In the genomic region with DNA sequence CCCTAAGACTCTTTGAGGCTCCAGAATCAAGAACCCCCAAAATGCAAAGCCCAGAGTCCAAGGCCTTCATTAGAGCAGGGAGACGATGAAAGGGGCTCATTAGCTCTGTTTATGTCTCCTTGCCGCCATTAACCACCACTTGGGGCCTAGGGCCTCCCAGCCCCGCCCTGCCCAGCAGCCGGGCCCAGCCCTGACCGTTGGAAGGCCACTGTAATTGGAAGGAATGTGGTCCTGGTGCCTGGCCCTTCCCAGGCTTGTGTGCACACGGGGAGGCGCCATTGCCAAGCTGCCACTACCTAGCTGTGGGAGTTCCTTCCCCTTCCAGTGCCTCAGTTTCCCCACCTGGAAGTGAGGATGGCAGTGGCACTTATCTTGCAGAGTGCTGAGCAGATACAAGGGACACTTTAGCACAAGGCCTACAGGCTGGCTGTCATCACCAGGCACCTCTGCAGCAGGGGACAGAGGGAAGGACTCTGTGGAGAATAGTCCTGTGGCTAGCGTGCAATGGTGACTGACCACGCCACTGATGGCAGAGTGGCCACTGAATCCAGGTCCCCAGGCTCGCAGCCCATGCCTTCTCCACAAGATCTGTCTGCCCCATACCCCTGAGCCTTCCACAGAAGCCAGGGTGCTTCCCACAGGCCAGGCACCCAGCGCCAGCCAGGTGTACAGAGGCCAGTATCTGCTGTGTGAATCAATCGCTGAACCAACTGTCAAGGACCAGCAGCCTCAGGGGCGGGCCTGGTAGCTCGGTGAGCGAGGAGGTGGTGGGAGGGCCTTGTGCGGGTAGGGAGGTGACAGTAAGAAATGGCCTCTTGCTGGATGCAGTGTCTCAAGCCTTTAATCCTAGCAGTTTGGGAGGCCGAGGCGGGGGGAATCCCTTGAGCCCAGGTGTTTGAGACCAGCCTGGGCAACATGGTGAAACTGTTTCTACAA, we compare ENCODE assay signal across 10 cellular contexts. TPM values are rescaled to one million over a fixed set of nuclear protein-coding genes. Genes with fewer than 3 reads are reported as not detected.
DNase-seq lines count a peak whose midpoint lies in the region; ATAC-seq, FAIRE-seq and TF ChIP-seq lines count a peak whose summit lies in the region.
"Had no signal": no experiment of that assay in that cellular context is flagged by ENCODE, and none has a peak within 500 bp of the region (broad histone marks: within the 10 kb centered on the region; RNA-seq: fewer than 3 reads in every experiment).

No MANE protein-coding gene starts in this region.

- 48% methylated on average over 18 of the region's 18 CpGs for WGBS in GM12878 (ENCODE audit: insufficient coverage, insufficient replicate concordance, low lambda C conversion rate, missing lambda C conversion rate)
- WGBS in trophoblast cell (ENCODE audit: extremely low coverage, insufficient coverage, insufficient read length): no CpG with 5 or more reads among the region's 18 CpGs

- no peak for FAIRE-seq in GM12878 (lab: Jason Lieb, UNC)
- FAIRE-seq: G401.6 had no signal

- no peak for TF ChIP-seq RAD21 in GM12878 (IDR thresholded peaks at IDR 0.05; ENCODE audit: insufficient read depth, low read depth, low read length)

- intact Hi-C loops in GM12878 (cut with micrococcal nuclease; ENCODE audit: unreplicated experiment): loop anchor here (2.0 kb wide), 1 partner anchor 16 kb away; no protein-coding TSS in a partner anchor

- no peak overlapping the region for H2BK120ac ChIP-seq in trophoblast cell (ENCODE audit: insufficient read depth, low read length, poor library complexity)

- no peak overlapping the region for H3K23ac ChIP-seq in trophoblast cell (ENCODE audit: low read length)

- no peaks in the 10 kb centered on the region for H4K20me1 ChIP-seq in GM12878 (ENCODE audit: control insufficient read depth, insufficient read depth)

- no peaks in the 10 kb centered on the region for H3K27me3 ChIP-seq in GM06990 (replicated peaks; ENCODE audit: control insufficient read depth, insufficient read depth, low read length)
- no peaks in the 10 kb centered on the region for H3K27me3 ChIP-seq in GM12878 (replicated peaks in 1 of 2; ENCODE audit: control insufficient read depth in 2 of 2, insufficient read depth in 2 of 2, low read length in 1 of 2)
- H3K27me3 ChIP-seq in trophoblast cell (ENCODE audit: insufficient read depth, low read length): no peaks in the 10 kb centered on the region

- RAD21 ChIA-PET in GM12878 (lab: Charles Lee; ENCODE audit: unreplicated experiment): interaction anchor here (1.0 to 8.2 kb wide), 9 partner anchors 10 to 164 kb away, joined by 3 to 219 read pairs (median 14); partner anchors contain the start of genes GFI1B, GTF3C5 and RALGDS

- BruUV-seq in GM12878 (replicated peaks; lab: Mats Ljungman, UMichigan): no TSS peak

- no peak overlapping the region for H3K14ac ChIP-seq in trophoblast cell (ENCODE audit: low read length)

- H2AFZ ChIP-seq in GM12878 (ENCODE audit: control insufficient read depth, low read depth, low read length) (no peak overlapping the region), trophoblast cell (ENCODE audit: insufficient read depth, low read length, poor library complexity) (no peak overlapping the region)

- in situ Hi-C loops in GM12878 (cut with MboI): loop anchor here (25.0 kb wide), 1 partner anchor 1881 kb away; no protein-coding TSS in a partner anchor

- no peak for TF ChIP-seq CTCF in GM06990 (IDR thresholded peaks at IDR 0.05; ENCODE audit: insufficient read depth, low read length, poor library complexity, severe bottlenecking)
- no peak for TF ChIP-seq CTCF in GM12878 (IDR thresholded peaks at IDR 0.05 in 2 of 3, conservative IDR thresholded peaks at IDR 0.05 in 1 of 3; ENCODE audit: control insufficient read depth in 2 of 3, extremely low read depth in 1 of 3, insufficient read depth in 1 of 3, low read depth in 3 of 3, low read length in 3 of 3)

- peaks cover 1% of the 10 kb centered on the region for H3K36me3 ChIP-seq in GM06990 (ENCODE audit: control insufficient read depth, insufficient read depth, low read length)
- H3K36me3 ChIP-seq in GM12878 (ENCODE audit: control insufficient read depth in 2 of 2, insufficient read depth in 2 of 2, low read length in 1 of 2): no peaks in the 10 kb centered on the region; a peak in 1 of 4 replicates
- H3K36me3 ChIP-seq in trophoblast cell (ENCODE audit: control insufficient read depth in 1 of 2, insufficient read depth in 2 of 2, low read length in 2 of 2): peaks cover 3% of the 10 kb centered on the region in 2 experiments

- peak overlapping the region; percentile 1 for H4K91ac ChIP-seq in trophoblast cell (ENCODE audit: low read depth, low read length)

- H2AK5ac ChIP-seq in trophoblast cell (ENCODE audit: low read length): no peak overlapping the region

- TF ChIP-seq EP300 in GM12878 (IDR thresholded peaks at IDR 0.05; ENCODE audit: borderline replicate concordance in 1 of 2, control insufficient read depth in 1 of 2, low read depth in 2 of 2, low read length in 2 of 2): no peak

- no peak overlapping the region for H4K8ac ChIP-seq in trophoblast cell (ENCODE audit: low read depth, low read length)

- SMC1A ChIA-PET in GM12878 (lab: Charles Lee; ENCODE audit: uncharacterized antibody, unreplicated experiment): interaction anchor here (0.8 to 6.0 kb wide), 12 partner anchors 10 to 121 kb away, joined by 4 to 48 read pairs (median 8); no protein-coding TSS in a partner anchor

- no peak overlapping the region for H2BK12ac ChIP-seq in trophoblast cell (ENCODE audit: low read length)

- H3K4ac ChIP-seq in trophoblast cell (ENCODE audit: low read depth, low read length): no peak overlapping the region

- no peak overlapping the region for H4K12ac ChIP-seq in trophoblast cell (ENCODE audit: low read depth, low read length)

- DNase-seq in GM06990 (ENCODE audit: extremely low read depth, insufficient read length) (peak; percentile 62), NCI-H510A (lab: John Stamatoyannopoulos, UW) (peak; percentile 80), GM12878 (ENCODE audit: low read depth, low spot score) (no peak), trophoblast cell (peak; percentile 53 to 64), amniotic stem cell (lab: John Stamatoyannopoulos, UW) (no peak), NCI-H1048 (lab: John Stamatoyannopoulos, UW) (no peak)
- DNase-seq: NCI-H1436; stimulated activated naive B cell treated with anti-CD40 and anti-IgM and Interleukin-4, amounts not matched to agents 10 μg/mL and 1 μg/mL and 100 μg/mL, for 72 hours had no signal

- peaks cover 80% of the 10 kb centered on the region for H3K79me2 ChIP-seq in GM12878 (ENCODE audit: control insufficient read depth, insufficient read depth, low read length)
- H3K79me2 ChIP-seq in trophoblast cell (ENCODE audit: control insufficient read depth, insufficient read depth, low read length, poor library complexity): peaks cover 2% of the 10 kb centered on the region

- H3K79me1 ChIP-seq in trophoblast cell (ENCODE audit: low read length): peaks cover 5% of the 10 kb centered on the region

- POLR2A ChIA-PET in GM12878 (lab: Charles Lee): interaction anchor here (0.8 to 4.9 kb wide), 10 partner anchors 7 to 117 kb away, joined by 3 to 66 read pairs (median 4); no protein-coding TSS in a partner anchor

- H3K4me2 ChIP-seq in GM12878 (ENCODE audit: control insufficient read depth, insufficient read depth) (peak overlapping the region; percentile 70), trophoblast cell (ENCODE audit: low read length) (no peak overlapping the region)

- no peak for TF ChIP-seq POLR2A in GM12878 (IDR thresholded peaks at IDR 0.05; ENCODE audit: low read depth, low read length)

- H3K27ac ChIP-seq in GM12878 (ENCODE audit: control insufficient read depth, insufficient read depth) (peak overlapping the region; percentile 76), trophoblast cell (ENCODE audit: low read depth, low read length) (no peak overlapping the region)

- CTCF ChIA-PET in GM12878 (lab: Yijun Ruan, JAX): interaction anchor here (1.4 to 8.7 kb wide), 11 partner anchors 7 to 229 kb away, joined by 3 to 401 read pairs (median 15); partner anchors contain the start of genes GTF3C5 and RALGDS

- H3K9me3 ChIP-seq in GM12878 (replicated peaks; ENCODE audit: control insufficient read depth, insufficient read depth, low read length): no peaks in the 10 kb centered on the region
- no peaks in the 10 kb centered on the region for H3K9me3 ChIP-seq in trophoblast cell (ENCODE audit: insufficient read depth, low read depth, low read length)

- H3K4me1 ChIP-seq in GM12878 (ENCODE audit: control insufficient read depth, insufficient read depth, low read length) (peaks cover 48% of the 10 kb centered on the region), trophoblast cell (ENCODE audit: control insufficient read depth in 1 of 2, insufficient read depth in 2 of 2, low read length in 2 of 2) (peaks cover 20 to 26% of the 10 kb centered on the region in 2 experiments)

- H2BK5ac ChIP-seq in trophoblast cell (ENCODE audit: low read depth, low read length, poor library complexity): no peak overlapping the region

- H3K9ac ChIP-seq in GM12878 (ENCODE audit: control insufficient read depth, insufficient read depth, low read length): peak overlapping the region; percentile 37; the same call in 1 of the 2 replicates
- H3K9ac ChIP-seq in trophoblast cell (ENCODE audit: low read length): no peak overlapping the region

- H3K4me3 ChIP-seq in GM06990 (replicated peaks; ENCODE audit: low read depth, low read length): no peak overlapping the region
- H3K4me3 ChIP-seq in GM12878: peak overlapping the region; percentile 6
- H3K4me3 ChIP-seq in trophoblast cell (ENCODE audit: low read depth, low read length): no peak overlapping the region

- ATAC-seq in GM12878 (peak; percentile 12), GM18502 (IDR thresholded peaks at IDR 0.05; ENCODE audit: poor library complexity, unreplicated experiment) (no peak)

- H3K18ac ChIP-seq in trophoblast cell (ENCODE audit: low read length): no peak overlapping the region

RNA-seq across cellular contexts. Expression of gene GBGT1, which starts 20.8 kb away (rescaled TPM):
- 19.1 and 27.5 TPM in 2 replicates for total RNA-seq in GM12878 (2013; cell fraction: nucleolus; rRNA removed)
- total RNA-seq in GM12878 (2014; rRNA removed) (0.68 and 1.5 TPM in 2 replicates), GM12878 (2014; rRNA removed; fragmentation: Illumina TruSeq; extraction: Trizol) (0.45 and 0.74 TPM in 2 replicates), GM12878 (2021) (1.3 and 1.4 TPM in 2 replicates)
- 0.30 TPM for polyA plus RNA-seq in GM12878 (2011; ENCODE audit: low read depth)
- polyA plus RNA-seq in GM12878 (2011; rRNA removed) (0.59 and 1.8 TPM in 2 replicates), GM12878 (2014; fragmentation: Illumina TruSeq; extraction: Trizol) (0.33 and 0.53 TPM in 2 replicates), GM12878 (2014; fragmentation: Nextera tagmentation; extraction: Ambion mirVana) (under 1 TPM; 0.08 to 0.11 TPM), GM12878 (2014; rRNA removed) (1.4 and 1.9 TPM in 2 replicates), GM12878 (2016; fragmentation: Nextera tagmentation; extraction: Ambion mirVana) (under 1 TPM; 0.12 to 0.28 TPM)
- 1.8 and 2.2 TPM in 2 replicates for polyA plus RNA-seq in GM12878 (2011; cell fraction: cytosol; rRNA removed)
- polyA plus RNA-seq in GM12878 (2011; cell fraction: nucleus; rRNA removed): 5.1 and 5.4 TPM in 2 replicates
- 1.1 and 1.6 TPM in 2 replicates for polyA plus RNA-seq in GM12878 (2012)
- 3.3 and 4.6 TPM in 2 replicates for polyA minus RNA-seq in GM12878 (2011; rRNA and poly(A)+ RNA removed)
- polyA minus RNA-seq in GM12878 (2011; cell fraction: cytosol; rRNA and poly(A)+ RNA removed): 1.5 and 2.1 TPM in 2 replicates
- polyA minus RNA-seq in GM12878 (2011; cell fraction: nucleus; rRNA and poly(A)+ RNA removed): 4.8 and 6.5 TPM in 2 replicates
- polyA plus RNA-seq in trophoblast cell (2013): 10.3 and 11.1 TPM in 2 replicates

RNA-seq across cellular contexts. Expression of gene RALGDS, which starts 21.9 kb away (rescaled TPM):
- 87.1 and 89.7 TPM in 2 replicates for total RNA-seq in GM12878 (2013; cell fraction: nucleolus; rRNA removed)
- total RNA-seq in GM12878 (2014; rRNA removed): 29.7 and 34.1 TPM in 2 replicates
- total RNA-seq in GM12878 (2014; rRNA removed; fragmentation: Illumina TruSeq; extraction: Trizol): 17.4 and 19.3 TPM in 2 replicates
- total RNA-seq in GM12878 (2021): 30.1 and 33.3 TPM in 2 replicates
- polyA plus RNA-seq in GM12878 (2011; ENCODE audit: low read depth): 15.0 TPM
- polyA plus RNA-seq in GM12878 (2011; rRNA removed): 33.7 and 48.6 TPM in 2 replicates
- 56.3 and 59.0 TPM in 2 replicates for polyA plus RNA-seq in GM12878 (2011; cell fraction: cytosol; rRNA removed)
- 264 and 316 TPM in 2 replicates for polyA plus RNA-seq in GM12878 (2011; cell fraction: nucleus; rRNA removed)
- 22.6 and 37.4 TPM in 2 replicates for polyA plus RNA-seq in GM12878 (2012)
- polyA plus RNA-seq in GM12878 (2014; fragmentation: Illumina TruSeq; extraction: Trizol): 8.4 and 23.1 TPM in 2 replicates
- 1 to 10 TPM; 1.3 to 2.0 TPM for polyA plus RNA-seq in GM12878 (2014; fragmentation: Nextera tagmentation; extraction: Ambion mirVana)
- polyA plus RNA-seq in GM12878 (2014; rRNA removed): 43.7 and 49.3 TPM in 2 replicates
- polyA plus RNA-seq in GM12878 (2016; fragmentation: Nextera tagmentation; extraction: Ambion mirVana): 10 to 100 TPM in 1 of 2 experiments, 1 to 10 TPM in 1; 7.6 to 13.3 TPM
- polyA minus RNA-seq in GM12878 (2011; rRNA and poly(A)+ RNA removed): 22.2 and 36.1 TPM in 2 replicates
- polyA minus RNA-seq in GM12878 (2011; cell fraction: cytosol; rRNA and poly(A)+ RNA removed): 9.8 and 20.6 TPM in 2 replicates
- polyA minus RNA-seq in GM12878 (2011; cell fraction: nucleus; rRNA and poly(A)+ RNA removed): 38.2 and 39.3 TPM in 2 replicates
- polyA plus RNA-seq in trophoblast cell (2013): 39.2 and 39.5 TPM in 2 replicates

Comparison
In these comparisons a context has a peak if more than half of its experiments do, and no peak if none do; other contexts are left out.
1. DNase-seq: peak in GM06990 (single experiment), NCI-H510A (single experiment) and trophoblast cell (2 of 2); none in GM12878 (single experiment), amniotic stem cell (single experiment) and NCI-H1048 (single experiment).